In the genomic region with DNA sequence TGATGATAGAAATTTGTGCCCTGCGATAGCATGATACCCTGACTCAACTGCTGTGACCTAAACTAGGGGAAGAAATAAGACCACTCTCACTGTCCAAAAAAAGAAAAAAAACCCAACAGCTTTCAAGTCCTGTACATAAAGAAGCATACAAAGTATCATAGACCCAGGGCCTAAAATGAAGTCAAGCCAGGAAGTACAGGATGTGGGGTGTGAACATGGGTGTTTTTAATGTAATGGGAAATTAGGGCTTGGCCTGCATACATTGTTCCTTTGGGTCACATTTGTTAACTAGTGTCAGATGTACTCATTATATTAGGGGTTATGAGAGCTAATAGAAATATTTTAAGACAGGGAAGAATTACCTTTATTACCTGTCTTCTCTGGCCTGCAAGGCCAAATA, we compare ENCODE assay signal across 17 cellular contexts.
"Had no signal": no experiment of that assay in that cellular context is flagged by ENCODE, and none has a peak within 500 bp of the region (broad histone marks: within the 10 kb centered on the region; RNA-seq: fewer than 3 reads in every experiment).

No MANE protein-coding gene starts in this region.

- H3K36me3 ChIP-seq: cardiac muscle cell, SJCRH30 had no signal

- H3K4me1 ChIP-seq: left lung, SJCRH30 had no signal

- H3K4me3 Mint-ChIP-seq: activated T-cell treated with anti-CD3 and anti-CD28 coated beads, Interleukin-2, amount 50 U/mL, for 72 hours; naive thymus-derived CD8-positive, alpha-beta T cell; stimulated activated memory B cell treated with anti-CD40 and anti-IgM and Interleukin-4, amounts not matched to agents 10 μg/mL and 1 μg/mL and 100 μg/mL, for 72 hours had no signal

- H3K4me3 ChIP-seq: adrenal gland, cardiac muscle cell, esophagus muscularis mucosa, left lung, SJCRH30, upper lobe of left lung had no signal

- ATAC-seq: activated T-cell treated with anti-CD3 and anti-CD28 coated beads, Interleukin-2, amount 50 U/mL, for 72 hours; left lung; naive thymus-derived CD8-positive, alpha-beta T cell; stimulated activated memory B cell treated with anti-CD40 and anti-IgM and Interleukin-4, amounts not matched to agents 10 μg/mL and 1 μg/mL and 100 μg/mL, for 72 hours had no signal

- H3K27me3 ChIP-seq: adrenal gland, cardiac muscle cell, esophagus muscularis mucosa, left lung, SJCRH30, upper lobe of left lung had no signal

- H3K27ac Mint-ChIP-seq: stimulated activated memory B cell treated with anti-CD40 and anti-IgM and Interleukin-4, amounts not matched to agents 10 μg/mL and 1 μg/mL and 100 μg/mL, for 72 hours had no signal

- H3K27ac ChIP-seq: adrenal gland, cardiac muscle cell, esophagus muscularis mucosa, left lung, SJCRH30, upper lobe of left lung had no signal

- H3K9me3 Mint-ChIP-seq: naive thymus-derived CD8-positive, alpha-beta T cell; stimulated activated memory B cell treated with anti-CD40 and anti-IgM and Interleukin-4, amounts not matched to agents 10 μg/mL and 1 μg/mL and 100 μg/mL, for 72 hours had no signal

- H3K27me3 Mint-ChIP-seq: naive thymus-derived CD8-positive, alpha-beta T cell; stimulated activated memory B cell treated with anti-CD40 and anti-IgM and Interleukin-4, amounts not matched to agents 10 μg/mL and 1 μg/mL and 100 μg/mL, for 72 hours had no signal

- H3K9me3 ChIP-seq: adrenal gland, esophagus muscularis mucosa, left lung, SJCRH30, upper lobe of left lung had no signal

- DNase-seq: activated CD4-positive, alpha-beta T cell treated with anti-CD3 and anti-CD28 coated beads, Interleukin-2, amount 50 U/mL, for 4 hours; activated CD4-positive, CD25-positive, alpha-beta regulatory T cell; activated CD8-positive, alpha-beta memory T cell treated with anti-CD3 and anti-CD28 coated beads, Interleukin-2, amount 50 U/mL, for 48 hours; activated naive CD4-positive, alpha-beta T cell; activated T-cell treated with anti-CD3 and anti-CD28 coated beads, Interleukin-2, amount 50 U/mL, for 72 hours; adrenal gland; glutamatergic neuron; hypothalamus; kidney; left lung; naive thymus-derived CD8-positive, alpha-beta T cell; SJCRH30; stimulated activated CD4-positive, alpha-beta T cell treated with anti-CD3 and anti-CD28 coated beads, Interleukin-2, amount 100 ng/mL, for 48 hours; upper lobe of left lung had no signal
